Comparison of ENCODE assay signal across 1 cellular context in genomic region chr5:150647275-150648251, GRCh38.
A peak's percentile ranks its signal among the peaks of the same experiment; 100 is the strongest.
TF ChIP-seq lines count a peak whose summit lies in the region.

No MANE protein-coding gene starts in this region.

TF ChIP-seq in K562, 482 proteins besides CTCF, POLR2A, EP300 and RAD21:
- TF ChIP-seq ZNF316 (IDR thresholded peaks at IDR 0.05) (peak; percentile 68), ZNF263 (CRISPR knock-in tag; IDR thresholded peaks at IDR 0.05; ENCODE audit: borderline replicate concordance) (peak; percentile 67), RCOR1 (IDR thresholded peaks at IDR 0.05; ENCODE audit: borderline replicate concordance in 1 of 2, low read depth in 2 of 2, low read length in 2 of 2) (no peak), CBFB (CRISPR knock-in tag; IDR thresholded peaks at IDR 0.05) (no peak), ZNF551 (CRISPR knock-in tag; IDR thresholded peaks at IDR 0.05) (no peak), PRDM10 (IDR thresholded peaks at IDR 0.05; ENCODE audit: partially characterized antibody) (peak; percentile 33), TFAP4 (CRISPR knock-in tag; IDR thresholded peaks at IDR 0.05; ENCODE audit: borderline replicate concordance) (peak; percentile 30; the same call in 1 of the 2 replicates), DEAF1 (CRISPR knock-in tag; IDR thresholded peaks at IDR 0.05) (no peak)
